In genomic region chr2:160411167-160411566, GRCh38 we compare ENCODE assay signal across 8 cellular contexts.
DNase-seq lines count a peak whose midpoint lies in the region; ATAC-seq and TF ChIP-seq lines count a peak whose summit lies in the region.

No MANE protein-coding gene starts in this region.

- H4K20me1 ChIP-seq in OCI-LY3 (ENCODE audit: insufficient read depth, low read length) = no peaks in the 10 kb centered on the region
- peaks cover 9% of the 10 kb centered on the region for H4K20me1 ChIP-seq in neural progenitor cell (ENCODE audit: low read depth)

- H3K27me3 ChIP-seq in OCI-LY3 (ENCODE audit: low read depth, low read length) = peaks cover 62% of the 10 kb centered on the region
- H3K27me3 ChIP-seq in breast epithelium = no peaks in the 10 kb centered on the region
- no peaks in the 10 kb centered on the region for H3K27me3 ChIP-seq in sigmoid colon
- H3K27me3 ChIP-seq in dorsolateral prefrontal cortex = peaks cover 0 to 9% (median 0%) of the 10 kb centered on the region in 45 donors
- H3K27me3 ChIP-seq in neural progenitor cell = peaks cover 7% of the 10 kb centered on the region

- H3F3A ChIP-seq in neural progenitor cell (ENCODE audit: low read depth) = peaks cover 24% of the 10 kb centered on the region

- H3K36me3 ChIP-seq in OCI-LY3 (replicated peaks; ENCODE audit: low read depth, low read length) (no peaks in the 10 kb centered on the region), breast epithelium (no peaks in the 10 kb centered on the region), sigmoid colon (no peaks in the 10 kb centered on the region), neural progenitor cell (no peaks in the 10 kb centered on the region)

- ATAC-seq in GM19455 (IDR thresholded peaks at IDR 0.05; ENCODE audit: unreplicated experiment) = no peak

- TF ChIP-seq EP300 in sigmoid colon (IDR thresholded peaks at IDR 0.05) = no peak

- H3K9me3 ChIP-seq in OCI-LY3 (ENCODE audit: insufficient read depth, low read length) = no peaks in the 10 kb centered on the region
- no peaks in the 10 kb centered on the region for H3K9me3 ChIP-seq in breast epithelium
- no peaks in the 10 kb centered on the region for H3K9me3 ChIP-seq in sigmoid colon
- H3K9me3 ChIP-seq in neural progenitor cell (ENCODE audit: low read depth) = no peaks in the 10 kb centered on the region

- intact Hi-C loops in activated naive CD4-positive, alpha-beta T cell treated with anti-CD3 and anti-CD28 coated beads for 36 hours (cut with micrococcal nuclease) = loop anchor here (5.0 kb wide), 2 partner anchors 241 to 831 kb away; no protein-coding TSS in a partner anchor
- intact Hi-C loops in breast epithelium (cut with DNase I; ENCODE audit: low total_unique reads) (no loop called here), sigmoid colon (cut with DNase I) (no loop called here), dorsolateral prefrontal cortex (cut with DNase I) (no loop called here)

- no peak overlapping the region for H3K9ac ChIP-seq in OCI-LY3 (ENCODE audit: low read length)
- no peak overlapping the region for H3K9ac ChIP-seq in neural progenitor cell

- no peak overlapping the region for H2AFZ ChIP-seq in OCI-LY3 (ENCODE audit: low read depth, low read length)
- no peak overlapping the region for H2AFZ ChIP-seq in neural progenitor cell (replicated peaks)

- H3K27ac ChIP-seq in OCI-LY3 (ENCODE audit: low read length) (no peak overlapping the region), breast epithelium (peak overlapping the region; percentile 68 to 78), sigmoid colon (peak overlapping the region; percentile 24 to 60 (median 46)), dorsolateral prefrontal cortex (no peak overlapping the region), neural progenitor cell (no peak overlapping the region)

- TF ChIP-seq CTCF in OCI-LY3 (IDR thresholded peaks at IDR 0.05; ENCODE audit: low read depth, low read length) = no peak
- TF ChIP-seq CTCF in breast epithelium (IDR thresholded peaks at IDR 0.05) = no peak
- no peak for TF ChIP-seq CTCF in sigmoid colon (IDR thresholded peaks at IDR 0.05)
- no peak for TF ChIP-seq CTCF in dorsolateral prefrontal cortex (IDR thresholded peaks at IDR 0.05 in 54 of 56, conservative IDR thresholded peaks at IDR 0.05 in 2 of 56; ENCODE audit: low read depth in 1 of 56, partially characterized antibody in 56 of 56)
- TF ChIP-seq CTCF in neural progenitor cell (IDR thresholded peaks at IDR 0.05) = no peak

- H3K4me3 Mint-ChIP-seq in activated naive CD4-positive, alpha-beta T cell treated with anti-CD3 and anti-CD28 coated beads for 36 hours = peak overlapping the region; percentile 43
- no peak overlapping the region for H3K4me3 Mint-ChIP-seq in neural progenitor cell

- H3K36me3 Mint-ChIP-seq in activated naive CD4-positive, alpha-beta T cell treated with anti-CD3 and anti-CD28 coated beads for 36 hours (ENCODE audit: low read depth) = no peaks in the 10 kb centered on the region
- no peaks in the 10 kb centered on the region for H3K36me3 Mint-ChIP-seq in neural progenitor cell

- peak overlapping the region; percentile 60 for H3K27ac Mint-ChIP-seq in activated naive CD4-positive, alpha-beta T cell treated with anti-CD3 and anti-CD28 coated beads for 36 hours
- H3K27ac Mint-ChIP-seq in neural progenitor cell = no peak overlapping the region

- H3K79me2 ChIP-seq in OCI-LY3 (ENCODE audit: low read length) = no peaks in the 10 kb centered on the region
- peaks cover 11% of the 10 kb centered on the region for H3K79me2 ChIP-seq in neural progenitor cell (ENCODE audit: low read depth)

- peaks cover 60% of the 10 kb centered on the region for H3K4me1 Mint-ChIP-seq in activated naive CD4-positive, alpha-beta T cell treated with anti-CD3 and anti-CD28 coated beads for 36 hours (ENCODE audit: low read depth)
- H3K4me1 Mint-ChIP-seq in neural progenitor cell = peaks cover 33% of the 10 kb centered on the region

- H3K4me2 ChIP-seq in OCI-LY3 (ENCODE audit: low read length) (peak overlapping the region; percentile 43), neural progenitor cell (no peak overlapping the region)

- TF ChIP-seq POLR2A in breast epithelium (IDR thresholded peaks at IDR 0.05) = no peak
- TF ChIP-seq POLR2A in sigmoid colon (IDR thresholded peaks at IDR 0.05) = no peak

- 16 to 17% methylated on average over 1 of the region's 1 CpG for WGBS in sigmoid colon, 2 donors

- DNase-seq in activated naive CD4-positive, alpha-beta T cell treated with anti-CD3 and anti-CD28 coated beads for 36 hours = peak; percentile 63
- no peak for DNase-seq in activated naive CD4-positive, alpha-beta T cell (lab: John Stamatoyannopoulos, UW)
- peak in 1 of 2 donors; percentile 29 for DNase-seq in breast epithelium (ENCODE audit: low spot score in 2 of 2)
- no peak for DNase-seq in sigmoid colon
- DNase-seq in dorsolateral prefrontal cortex = no peak
- no peak for DNase-seq in neural progenitor cell (ENCODE audit: low spot score)

- CTCF ChIA-PET in activated naive CD4-positive, alpha-beta T cell treated with anti-CD3 and anti-CD28 coated beads for 36 hours (lab: Charles Lee) = interaction anchor here (1.2 to 1.4 kb wide), 2 partner anchors 49 to 160 kb away, joined by 3 to 4 read pairs; no protein-coding TSS in a partner anchor

- H3K27me3 Mint-ChIP-seq in activated naive CD4-positive, alpha-beta T cell treated with anti-CD3 and anti-CD28 coated beads for 36 hours (ENCODE audit: low read depth) = no peaks in the 10 kb centered on the region
- H3K27me3 Mint-ChIP-seq in neural progenitor cell (ENCODE audit: insufficient read depth, low read depth) = peaks cover 20% of the 10 kb centered on the region

- no peaks in the 10 kb centered on the region for H3K9me3 Mint-ChIP-seq in activated naive CD4-positive, alpha-beta T cell treated with anti-CD3 and anti-CD28 coated beads for 36 hours
- no peaks in the 10 kb centered on the region for H3K9me3 Mint-ChIP-seq in neural progenitor cell

- H3K4me1 ChIP-seq in OCI-LY3 (ENCODE audit: low read length) (peaks cover 27% of the 10 kb centered on the region), breast epithelium (no peaks in the 10 kb centered on the region), sigmoid colon (peaks cover 0 to 39% (median 28%) of the 10 kb centered on the region in 4 donors), neural progenitor cell (no peaks in the 10 kb centered on the region)

- no peak overlapping the region for H3K4me3 ChIP-seq in OCI-LY3 (ENCODE audit: low read length)
- no peak overlapping the region for H3K4me3 ChIP-seq in breast epithelium
- no peak overlapping the region for H3K4me3 ChIP-seq in sigmoid colon
- H3K4me3 ChIP-seq in dorsolateral prefrontal cortex = no peak overlapping the region
- no peak overlapping the region for H3K4me3 ChIP-seq in neural progenitor cell

Comparison
In these comparisons a context has a peak if more than half of its experiments do, and no peak if none do; other contexts are left out.
1. H3K27ac ChIP-seq: peak in breast epithelium (2 of 2) and sigmoid colon (4 of 4); none in OCI-LY3 (single experiment), dorsolateral prefrontal cortex (0 of 59) and neural progenitor cell (single experiment).